In the genomic region with DNA sequence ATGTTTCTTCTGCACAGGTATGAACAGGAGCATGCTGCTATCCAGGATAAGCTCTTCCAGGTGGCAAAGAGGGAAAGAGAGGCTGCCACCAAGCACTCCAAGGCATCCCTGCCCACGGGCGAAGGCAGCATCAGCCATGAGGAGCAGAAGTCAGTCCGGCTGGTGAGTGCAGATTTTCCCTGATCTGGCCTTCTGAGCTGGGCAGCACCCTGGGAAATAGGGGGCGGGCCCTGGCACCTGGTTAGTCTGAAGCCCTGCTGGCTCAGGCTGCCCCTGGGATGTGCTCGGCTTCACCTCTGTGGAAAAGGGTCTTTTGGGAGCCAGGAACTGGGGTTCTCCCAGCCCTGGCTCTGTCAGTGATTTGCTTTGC, we compare ENCODE assay signal across 20 cellular contexts. TPM values are rescaled to one million over a fixed set of nuclear protein-coding genes. Genes with fewer than 3 reads are reported as not detected.
DNase-seq lines count a peak whose midpoint lies in the region; ATAC-seq and TF ChIP-seq lines count a peak whose summit lies in the region.
"Had no signal": no experiment of that assay in that cellular context is flagged by ENCODE, and none has a peak within 500 bp of the region (broad histone marks: within the 10 kb centered on the region; RNA-seq: fewer than 3 reads in every experiment).

No MANE protein-coding gene starts in this region.

- H3K4me2 ChIP-seq in neuronal stem cell (ENCODE audit: insufficient read depth, low read length, poor library complexity, severe bottlenecking) = no peak overlapping the region
- H3K4me2 ChIP-seq: BLaER1 had no signal

- H3K4me1 ChIP-seq in neuronal stem cell (ENCODE audit: control insufficient read depth in 2 of 2, insufficient read depth in 1 of 2, low read depth in 1 of 2, low read length in 2 of 2) = no peaks in the 10 kb centered on the region
- no peaks in the 10 kb centered on the region for H3K4me1 ChIP-seq in uterus
- H3K4me1 ChIP-seq: Caco-2 had no signal

- H3K27ac Mint-ChIP-seq in activated CD4-positive, alpha-beta T cell treated with anti-CD3 and anti-CD28 coated beads, Interleukin-2, amount 10 ng/mL, durations not matched to agents 7 days and 5 days = peak overlapping the region; percentile 54
- no peak overlapping the region for H3K27ac Mint-ChIP-seq in activated B cell treated with CpG ODN at 0.5 μM for 24 hours
- H3K27ac Mint-ChIP-seq: B cell; CD4-positive, CD25-positive, alpha-beta regulatory T cell; CD8-positive, alpha-beta T cell had no signal

- H3K27me3 Mint-ChIP-seq in activated CD4-positive, alpha-beta T cell treated with anti-CD3 and anti-CD28 coated beads, Interleukin-2, amount 10 ng/mL, durations not matched to agents 7 days and 5 days = no peaks in the 10 kb centered on the region
- H3K27me3 Mint-ChIP-seq in activated B cell treated with CpG ODN at 0.5 μM for 24 hours = no peaks in the 10 kb centered on the region
- H3K27me3 Mint-ChIP-seq: B cell; CD4-positive, CD25-positive, alpha-beta regulatory T cell had no signal

- no peak for TF ChIP-seq CTCF in activated B cell treated with CpG ODN at 0.5 μM for 24 hours (IDR thresholded peaks at IDR 0.05)
- TF ChIP-seq CTCF in uterus (IDR thresholded peaks at IDR 0.05) = no peak

- H3K4me1 Mint-ChIP-seq in activated CD4-positive, alpha-beta T cell treated with anti-CD3 and anti-CD28 coated beads, Interleukin-2, amount 10 ng/mL, durations not matched to agents 7 days and 5 days = peaks cover 12% of the 10 kb centered on the region
- peaks cover 11% of the 10 kb centered on the region for H3K4me1 Mint-ChIP-seq in activated B cell treated with CpG ODN at 0.5 μM for 24 hours

- H3K36me3 Mint-ChIP-seq in activated CD4-positive, alpha-beta T cell treated with anti-CD3 and anti-CD28 coated beads, Interleukin-2, amount 10 ng/mL, durations not matched to agents 7 days and 5 days (ENCODE audit: low read depth) = peaks cover 7% of the 10 kb centered on the region
- peaks cover 47% of the 10 kb centered on the region for H3K36me3 Mint-ChIP-seq in activated B cell treated with CpG ODN at 0.5 μM for 24 hours (ENCODE audit: low read depth)

- H2AFZ ChIP-seq in neuronal stem cell (ENCODE audit: low read length) = no peak overlapping the region
- H2AFZ ChIP-seq: GM23248 had no signal

- H4K8ac ChIP-seq in neuronal stem cell (ENCODE audit: low read depth, low read length) = no peak overlapping the region

- no peak overlapping the region for H3K14ac ChIP-seq in neuronal stem cell (ENCODE audit: low read length)

- no peak for ATAC-seq in activated B cell treated with CpG ODN at 0.5 μM for 24 hours (ENCODE audit: low read depth)
- ATAC-seq: CD8-positive, alpha-beta T cell; GM12878 had no signal

- H3K23ac ChIP-seq in neuronal stem cell (ENCODE audit: low read depth, low read length, poor library complexity) = no peak overlapping the region

- H3K4me3 ChIP-seq in neuronal stem cell (ENCODE audit: low read length in 2 of 2) (no peak overlapping the region), uterus (no peak overlapping the region)
- H3K4me3 ChIP-seq: BLaER1, GM12878, GM23248 had no signal

- H3K9ac ChIP-seq in neuronal stem cell (ENCODE audit: low read depth, low read length, poor library complexity) = no peak overlapping the region
- H3K9ac ChIP-seq: BLaER1, GM23248 had no signal

- H3K4me3 Mint-ChIP-seq in activated CD4-positive, alpha-beta T cell treated with anti-CD3 and anti-CD28 coated beads, Interleukin-2, amount 10 ng/mL, durations not matched to agents 7 days and 5 days = no peak overlapping the region
- no peak overlapping the region for H3K4me3 Mint-ChIP-seq in activated B cell treated with CpG ODN at 0.5 μM for 24 hours
- H3K4me3 Mint-ChIP-seq: B cell; CD4-positive, CD25-positive, alpha-beta regulatory T cell; CD8-positive, alpha-beta T cell had no signal

- CTCF ChIA-PET in activated CD4-positive, alpha-beta T cell treated with anti-CD3 and anti-CD28 coated beads, Interleukin-2, amount 10 ng/mL, durations not matched to agents 7 days and 5 days (lab: Charles Lee) = no interaction called here
- CTCF ChIA-PET in activated B cell treated with CpG ODN at 0.5 μM for 24 hours (lab: Charles Lee) = interaction anchor here (1.5 kb wide), 1 partner anchor 815 kb away, joined by 3 read pairs; no protein-coding TSS in a partner anchor

- POLR2A ChIA-PET in activated CD4-positive, alpha-beta T cell treated with anti-CD3 and anti-CD28 coated beads, Interleukin-2, amount 10 ng/mL, durations not matched to agents 7 days and 5 days (lab: Charles Lee) = no interaction called here
- POLR2A ChIA-PET in activated B cell treated with CpG ODN at 0.5 μM for 24 hours (lab: Charles Lee) = no interaction called here

- H3K36me3 ChIP-seq in neuronal stem cell (replicated peaks in 1 of 2; ENCODE audit: control insufficient read depth in 2 of 2, insufficient read depth in 2 of 2, low read length in 2 of 2) = peaks cover 16 to 59% of the 10 kb centered on the region in 2 donors
- H3K36me3 ChIP-seq in uterus = no peaks in the 10 kb centered on the region

- H2BK5ac ChIP-seq in neuronal stem cell (ENCODE audit: low read length) = peak overlapping the region; percentile 63

- no peak for DNase-seq in activated CD4-positive, alpha-beta T cell treated with anti-CD3 and anti-CD28 coated beads, Interleukin-2, amount 10 ng/mL, durations not matched to agents 7 days and 5 days
- no peak for DNase-seq in activated CD4-positive, alpha-beta T cell treated with anti-CD3 and anti-CD28 coated beads for 1 hour
- DNase-seq in activated B cell treated with CpG ODN at 0.5 μM for 24 hours (peak; percentile 3), neuronal stem cell (ENCODE audit: low spot score) (no peak), uterus (no peak), NCI-H446 (lab: John Stamatoyannopoulos, UW) (no peak)
- DNase-seq: Caco-2; CD4-positive, CD25-positive, alpha-beta regulatory T cell; CD8-positive, alpha-beta T cell; DMS79; EL; GDM1; GM23248; H7; HCEC 1CT had no signal

- H3K9me3 ChIP-seq in neuronal stem cell (replicated peaks in 1 of 2; ENCODE audit: control insufficient read depth in 2 of 2, insufficient read depth in 1 of 2, low read depth in 1 of 2, low read length in 2 of 2) (no peaks in the 10 kb centered on the region), uterus (no peaks in the 10 kb centered on the region)
- H3K9me3 ChIP-seq: Caco-2 had no signal

- no peak overlapping the region for H2AK5ac ChIP-seq in neuronal stem cell (ENCODE audit: low read depth, low read length)

- no peak overlapping the region for H3K4ac ChIP-seq in neuronal stem cell (ENCODE audit: low read length)

- H3K9me3 Mint-ChIP-seq in activated CD4-positive, alpha-beta T cell treated with anti-CD3 and anti-CD28 coated beads, Interleukin-2, amount 10 ng/mL, durations not matched to agents 7 days and 5 days = peaks cover under 1% of the 10 kb centered on the region
- H3K9me3 Mint-ChIP-seq in activated B cell treated with CpG ODN at 0.5 μM for 24 hours = no peaks in the 10 kb centered on the region
- H3K9me3 Mint-ChIP-seq: CD8-positive, alpha-beta T cell had no signal

- H2BK15ac ChIP-seq in neuronal stem cell (ENCODE audit: low read length) = no peak overlapping the region

- intact Hi-C loops in activated B cell treated with CpG ODN at 0.5 μM for 24 hours (cut with micrococcal nuclease) (no loop called here), uterus (cut with DNase I; ENCODE audit: low total_unique reads) (no loop called here)

- no CpG with 5 or more reads among the region's 5 CpGs for WGBS in neuronal stem cell (ENCODE audit: extremely low coverage in 2 of 2, insufficient read length in 2 of 2, insufficient replicate concordance in 1 of 2), 2 donors

- no peak overlapping the region for H2BK120ac ChIP-seq in neuronal stem cell (ENCODE audit: low read depth, low read length)

- no peaks in the 10 kb centered on the region for H3K79me1 ChIP-seq in neuronal stem cell (ENCODE audit: low read depth, low read length)

- no peak for TF ChIP-seq POLR2A in uterus (IDR thresholded peaks at IDR 0.05)

- no peak overlapping the region for H2BK12ac ChIP-seq in neuronal stem cell (ENCODE audit: low read length)

- no peak overlapping the region for H4K91ac ChIP-seq in neuronal stem cell (ENCODE audit: low read depth, low read length, poor library complexity)

- H3K27ac ChIP-seq in neuronal stem cell (replicated peaks; ENCODE audit: low read length) (no peak overlapping the region), uterus (no peak overlapping the region)
- H3K27ac ChIP-seq: 22Rv1, BLaER1, C4-2B, GM23248 had no signal

- no peak overlapping the region for H3K18ac ChIP-seq in neuronal stem cell (ENCODE audit: low read length)

- no peaks in the 10 kb centered on the region for H3K27me3 ChIP-seq in neuronal stem cell (ENCODE audit: control insufficient read depth in 3 of 3, insufficient read depth in 3 of 3, low read depth in 1 of 3, low read length in 3 of 3)
- H3K27me3 ChIP-seq in uterus = no peaks in the 10 kb centered on the region
- H3K27me3 ChIP-seq: BLaER1 had no signal

RNA-seq across cellular contexts. Expression of gene CHCHD6, which starts 29.0 kb away (rescaled TPM):
- 1 to 10 TPM; 5.4 to 7.4 TPM for total RNA-seq in activated CD4-positive, alpha-beta T cell treated with anti-CD3 and anti-CD28 coated beads, Interleukin-2, amount 10 ng/mL, durations not matched to agents 7 days and 5 days
- 7.5 and 10.0 TPM in 2 replicates for total RNA-seq in activated B cell treated with CpG ODN at 0.5 μM for 24 hours
- polyA plus RNA-seq in neuronal stem cell (2013, experiment 1 of 2) = 38.4 TPM
- polyA plus RNA-seq in neuronal stem cell (2013, experiment 2 of 2) = 38.2 TPM
- 10 to 100 TPM in 2 of 4 donors, 1 to 10 TPM in 1, not detected in 1; 6.4 to 14.2 (median 10.3) TPM for total RNA-seq in uterus
